Comparison of ENCODE assay signal across 11 cellular contexts in genomic region chr1:157595356-157595755, GRCh38. TPM values are rescaled to one million over a fixed set of nuclear protein-coding genes. Genes with fewer than 3 reads are reported as not detected.
DNase-seq lines count a peak whose midpoint lies in the region; ATAC-seq and TF ChIP-seq lines count a peak whose summit lies in the region.
"Had no signal": no experiment of that assay in that cellular context is flagged by ENCODE, and none has a peak within 500 bp of the region (broad histone marks: within the 10 kb centered on the region; RNA-seq: fewer than 3 reads in every experiment).

No MANE protein-coding gene starts in this region.

- TF ChIP-seq POLR2A in esophagus muscularis mucosa (IDR thresholded peaks at IDR 0.05; ENCODE audit: low read depth), result no peak
- TF ChIP-seq POLR2A in esophagus squamous epithelium (IDR thresholded peaks at IDR 0.05), result no peak

- ATAC-seq in GM18520 (IDR thresholded peaks at IDR 0.05; ENCODE audit: unreplicated experiment) (peak; percentile 46), GM21786 (IDR thresholded peaks at IDR 0.05; ENCODE audit: unreplicated experiment) (peak; percentile 66), HG03521 (IDR thresholded peaks at IDR 0.05; ENCODE audit: unreplicated experiment) (peak; percentile 56)
- ATAC-seq: K562, lower lobe of right lung had no signal

- no peak overlapping the region for H3K27ac ChIP-seq in esophagus muscularis mucosa (replicated peaks in 1 of 4)
- no peak overlapping the region for H3K27ac ChIP-seq in esophagus squamous epithelium
- H3K27ac ChIP-seq: lower lobe of right lung had no signal

- no peak overlapping the region for H3K4me3 ChIP-seq in esophagus muscularis mucosa
- no peak overlapping the region for H3K4me3 ChIP-seq in esophagus squamous epithelium
- H3K4me3 ChIP-seq: K562, lower lobe of right lung had no signal

- H3K27me3 ChIP-seq in esophagus muscularis mucosa (no peaks in the 10 kb centered on the region), esophagus squamous epithelium (peaks cover 0 to 10% (median 0%) of the 10 kb centered on the region in 4 donors)

- H3K4me1 ChIP-seq in esophagus muscularis mucosa (no peaks in the 10 kb centered on the region), esophagus squamous epithelium (no peaks in the 10 kb centered on the region)
- H3K4me1 ChIP-seq: lower lobe of right lung had no signal

- DNase-seq in esophagus muscularis mucosa (ENCODE audit: extremely low spot score) (peak; percentile 53), NCI-H2081 (lab: John Stamatoyannopoulos, UW) (no peak), cortex of kidney (lab: John Stamatoyannopoulos, UW) (no peak), esophagus squamous epithelium (lab: John Stamatoyannopoulos, UW) (no peak), NCI-H446 treated with DMSO at 0.1 percent for 48 hours (lab: John Stamatoyannopoulos, UW) (no peak)
- DNase-seq: lower lobe of right lung, trophoblast cell had no signal

- WGBS in esophagus muscularis mucosa, result 59% methylated on average over 2 of the region's 2 CpGs
- 27 to 57% methylated on average over 2 of the region's 2 CpGs for WGBS in esophagus squamous epithelium, 2 donors

- intact Hi-C loops in esophagus muscularis mucosa (cut with DNase I) (no loop called here), esophagus squamous epithelium (cut with DNase I) (no loop called here)

- TF ChIP-seq EP300 in esophagus muscularis mucosa (IDR thresholded peaks at IDR 0.05), result no peak

- H3K9me3 ChIP-seq in esophagus muscularis mucosa, result no peaks in the 10 kb centered on the region
- no peaks in the 10 kb centered on the region for H3K9me3 ChIP-seq in esophagus squamous epithelium
- H3K9me3 ChIP-seq: lower lobe of right lung had no signal

- no peaks in the 10 kb centered on the region for H3K36me3 ChIP-seq in esophagus muscularis mucosa
- no peaks in the 10 kb centered on the region for H3K36me3 ChIP-seq in esophagus squamous epithelium
- H3K36me3 ChIP-seq: lower lobe of right lung had no signal

- TF ChIP-seq CTCF in esophagus muscularis mucosa (IDR thresholded peaks at IDR 0.05) (no peak), esophagus squamous epithelium (IDR thresholded peaks at IDR 0.05) (no peak)

RNA-seq across cellular contexts. Expression of gene FCRL4, which starts 2.5 kb away (rescaled TPM):
- total RNA-seq in esophagus muscularis mucosa (not detected), esophagus squamous epithelium (not detected)
- total RNA-seq: K562, lower lobe of right lung had no signal

RNA-seq across cellular contexts. Expression of gene FCRL5, which starts 43.0 kb away (rescaled TPM):
- total RNA-seq in esophagus muscularis mucosa, result under 1 TPM in 1 of 4 donors, not detected in 3; 0.50 TPM
- total RNA-seq in esophagus squamous epithelium, result 1 to 10 TPM in 1 of 4 donors, under 1 TPM in 3; 0.08 to 1.6 (median 0.23) TPM
- total RNA-seq: K562 had no signal
